ENCODE assay signal across 1 cellular context in genomic region chr21:33025106-33025470, GRCh38.
TF ChIP-seq lines count a peak whose summit lies in the region.

No MANE protein-coding gene starts in this region.

TF ChIP-seq in K562, 482 proteins besides CTCF, POLR2A, EP300 and RAD21:
- TF ChIP-seq FOXP4 (CRISPR knock-in tag; IDR thresholded peaks at IDR 0.05; ENCODE audit: borderline replicate concordance) (no peak), KLF10 (CRISPR knock-in tag; IDR thresholded peaks at IDR 0.05) (no peak), ZNF280A (IDR thresholded peaks at IDR 0.05; ENCODE audit: low read depth, partially characterized antibody) (no peak), RCOR1 (IDR thresholded peaks at IDR 0.05; ENCODE audit: borderline replicate concordance in 1 of 2, low read depth in 2 of 2, low read length in 2 of 2) (no peak), POLR2B (IDR thresholded peaks at IDR 0.05; ENCODE audit: low read depth, partially characterized antibody) (no peak), MXD1 (CRISPR knock-in tag; IDR thresholded peaks at IDR 0.05; ENCODE audit: borderline replicate concordance, poor library complexity, severe bottlenecking) (no peak), MCM5 (IDR thresholded peaks at IDR 0.05; ENCODE audit: low read depth) (no peak), TAF9B (IDR thresholded peaks at IDR 0.05; ENCODE audit: partially characterized antibody) (no peak), E4F1 (CRISPR knock-in tag; IDR thresholded peaks at IDR 0.05; ENCODE audit: borderline replicate concordance) (no peak), ERF (CRISPR knock-in tag; IDR thresholded peaks at IDR 0.05) (no peak), DPF2 (IDR thresholded peaks at IDR 0.05) (no peak), ZNF41 (CRISPR knock-in tag; conservative IDR thresholded peaks at IDR 0.05) (no peak), ZNF551 (CRISPR knock-in tag; IDR thresholded peaks at IDR 0.05) (no peak), PBX2 (CRISPR knock-in tag; IDR thresholded peaks at IDR 0.05; ENCODE audit: low read depth) (no peak), PBX2 (tag; conservative IDR thresholded peaks at IDR 0.05; ENCODE audit: low read depth) (no peak)
